2 cellular contexts compared by ENCODE assay signal in genomic region chr9:77667151-77667550, GRCh38.
A peak's percentile ranks its signal among the peaks of the same experiment; 100 is the strongest.
TF ChIP-seq lines count a peak whose summit lies in the region.

No MANE protein-coding gene starts in this region.

TF ChIP-seq in liver, 16 proteins besides CTCF, POLR2A, EP300 and RAD21 (continued from another document):
- TF ChIP-seq REST (IDR thresholded peaks at IDR 0.05) (peak; percentile 47), HNF4A (conservative IDR thresholded peaks at IDR 0.05) (peak; percentile 27 to 47), FOXA2 (IDR thresholded peaks at IDR 0.05) (peak; percentile 26), RXRA (IDR thresholded peaks at IDR 0.05) (peak in 1 of 2 donors; percentile 59)
- TF ChIP-seq, protein P1, sequence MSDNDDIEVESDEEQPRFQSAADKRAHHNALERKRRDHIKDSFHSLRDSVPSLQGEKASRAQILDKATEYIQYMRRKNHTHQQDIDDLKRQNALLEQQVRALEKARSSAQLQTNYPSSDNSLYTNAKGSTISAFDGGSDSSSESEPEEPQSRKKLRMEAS (IDR thresholded peaks at IDR 0.05): peak; percentile 21

TF ChIP-seq in HepG2, 621 proteins besides CTCF, POLR2A, EP300 and RAD21 (continued from another document):
- TF ChIP-seq ZNF343 (CRISPR knock-in tag; IDR thresholded peaks at IDR 0.05): no peak
- no peak for TF ChIP-seq RXRB (CRISPR knock-in tag; IDR thresholded peaks at IDR 0.05; ENCODE audit: borderline replicate concordance)
- TF ChIP-seq SP2 (CRISPR knock-in tag; IDR thresholded peaks at IDR 0.05): no peak
- no peak for TF ChIP-seq SIN3B (IDR thresholded peaks at IDR 0.05; ENCODE audit: low read length)
- TF ChIP-seq SP140L (CRISPR knock-in tag; IDR thresholded peaks at IDR 0.05; ENCODE audit: borderline replicate concordance): no peak
- no peak for TF ChIP-seq CAMTA2 (CRISPR knock-in tag; IDR thresholded peaks at IDR 0.05; ENCODE audit: borderline replicate concordance)
- TF ChIP-seq, protein P2, sequence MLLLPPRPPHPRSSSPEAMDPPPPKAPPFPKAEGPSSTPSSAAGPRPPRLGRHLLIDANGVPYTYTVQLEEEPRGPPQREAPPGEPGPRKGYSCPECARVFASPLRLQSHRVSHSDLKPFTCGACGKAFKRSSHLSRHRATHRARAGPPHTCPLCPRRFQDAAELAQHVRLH (CRISPR knock-in tag; IDR thresholded peaks at IDR 0.05; ENCODE audit: borderline replicate concordance, low read depth): no peak
- TF ChIP-seq GFI1 (CRISPR knock-in tag; IDR thresholded peaks at IDR 0.05; ENCODE audit: borderline replicate concordance): no peak
- TF ChIP-seq GATA4 (IDR thresholded peaks at IDR 0.05; ENCODE audit: borderline replicate concordance, low read depth): no peak
